ENCODE assay signal across 30 cellular contexts in genomic region chr15:66038387-66039116, GRCh38.
A peak's percentile ranks its signal among the peaks of the same experiment; 100 is the strongest.
DNase-seq lines count a peak whose midpoint lies in the region; ATAC-seq, FAIRE-seq and TF ChIP-seq lines count a peak whose summit lies in the region.
"Had no signal": no experiment of that assay in that cellular context is flagged by ENCODE, and none has a peak within 500 bp of the region (broad histone marks: within the 10 kb centered on the region; RNA-seq: fewer than 3 reads in every experiment).

No MANE protein-coding gene starts in this region.

- FAIRE-seq in K562 (lab: Jason Lieb, UNC): no peak
- FAIRE-seq: endometrium, GM12878, H54 had no signal

- peaks cover 33% of the 10 kb centered on the region for H3K27me3 Mint-ChIP-seq in nephron progenitor cell (ENCODE audit: low read depth, poor library complexity)

- no peak for TF ChIP-seq EP300 in K562 (IDR thresholded peaks at IDR 0.05; ENCODE audit: low read length)

- BruUV-seq in HCT116 (replicated peaks; lab: Mats Ljungman, UMichigan) (no TSS peak), K562 (replicated peaks; lab: Mats Ljungman, UMichigan) (no TSS peak)

- H3K27ac ChIP-seq in HCT116 (ENCODE audit: low read depth, low read length): no peak overlapping the region
- no peak overlapping the region for H3K27ac ChIP-seq in K562 (ENCODE audit: extremely low read depth, low read depth, low read length)
- H3K27ac ChIP-seq: HL-60 had no signal

- RAD21 ChIA-PET in HCT116 (lab: Charles Lee; ENCODE audit: low non-redundant PET in 1 of 2, low total read pairs in 2 of 2, uncharacterized antibody in 2 of 2, unreplicated experiment in 2 of 2): no interaction called here

- H3K27me3 ChIP-seq in HCT116 (ENCODE audit: insufficient read depth, low read length) (no peaks in the 10 kb centered on the region), K562 (ENCODE audit: control insufficient read depth in 2 of 2, insufficient read depth in 2 of 2, low read length in 2 of 2) (peaks cover 48 to 69% of the 10 kb centered on the region in 2 experiments)

- peaks cover 59% of the 10 kb centered on the region for H3K4me1 Mint-ChIP-seq in nephron progenitor cell
- H3K4me1 Mint-ChIP-seq: B cell, IgD-negative memory B cell had no signal

- H3K9ac ChIP-seq in HCT116 (ENCODE audit: low read length) (no peak overlapping the region), K562 (ENCODE audit: insufficient read depth in 1 of 2, low read depth in 2 of 2, low read length in 2 of 2) (no peak overlapping the region)

- H3K36me3 Mint-ChIP-seq in nephron progenitor cell (ENCODE audit: low read depth): no peaks in the 10 kb centered on the region
- H3K36me3 Mint-ChIP-seq: activated naive CD8-positive, alpha-beta T cell had no signal

- no peaks in the 10 kb centered on the region for H3K9me2 ChIP-seq in HCT116 (ENCODE audit: insufficient read depth)

- TF ChIP-seq POLR2A in HCT116 (IDR thresholded peaks at IDR 0.05; ENCODE audit: borderline replicate concordance, extremely low read depth, insufficient read depth, insufficient read length) (no peak), K562 (conservative IDR thresholded peaks at IDR 0.05) (no peak)

- H3K36me3 ChIP-seq in HCT116 (ENCODE audit: control insufficient read depth in 1 of 2, insufficient read depth in 2 of 2, low read length in 2 of 2) (no peaks in the 10 kb centered on the region), K562 (ENCODE audit: control insufficient read depth, insufficient read depth, low read length) (no peaks in the 10 kb centered on the region)

- peaks cover 10 to 14% of the 10 kb centered on the region in 2 experiments; a peak in 3 of 4 replicates for H3K4me1 ChIP-seq in HCT116 (ENCODE audit: control insufficient read depth in 1 of 2, insufficient read depth in 2 of 2, low read length in 2 of 2)
- no peaks in the 10 kb centered on the region for H3K4me1 ChIP-seq in K562 (replicated peaks in 1 of 2; ENCODE audit: control insufficient read depth in 2 of 2, insufficient read depth in 2 of 2, low read length in 2 of 2)

- no peaks in the 10 kb centered on the region for H3K9me1 ChIP-seq in K562 (ENCODE audit: control insufficient read depth, insufficient read depth, low read length)

- in situ Hi-C loops in K562 (cut with MboI): no loop called here

- 1% methylated on average over 8 of the region's 8 CpGs for WGBS in K562 (ENCODE audit: insufficient coverage, low coverage, missing lambda C conversion rate)

- H3K4me2 ChIP-seq in HCT116 (ENCODE audit: low read length) (peak overlapping the region; percentile 58), K562 (ENCODE audit: insufficient read depth, low read length) (no peak overlapping the region)
- H3K4me2 ChIP-seq: smooth muscle cell had no signal

- CTCF ChIA-PET in HCT116 (lab: Charles Lee) (no interaction called here), K562 (lab: Yijun Ruan, JAX; ENCODE audit: low intra/inter-chr PET ratio) (no interaction called here)

- no peak for TF ChIP-seq CTCF in HCT116 (IDR thresholded peaks at IDR 0.05 in 2 of 3, conservative IDR thresholded peaks at IDR 0.05 in 1 of 3; ENCODE audit: borderline replicate concordance in 1 of 3, insufficient read depth in 1 of 3, low read depth in 2 of 3, low read length in 2 of 3)
- no peak for TF ChIP-seq CTCF in K562 (IDR thresholded peaks at IDR 0.05 in 2 of 3, conservative IDR thresholded peaks at IDR 0.05 in 1 of 3; ENCODE audit: insufficient read depth in 2 of 3, low read depth in 1 of 3, low read length in 3 of 3)
- no peak for TF ChIP-seq CTCF in nephron progenitor cell (IDR thresholded peaks at IDR 0.05)

- H3K9me3 Mint-ChIP-seq in nephron progenitor cell: peaks cover 9% of the 10 kb centered on the region
- H3K9me3 Mint-ChIP-seq: activated T-helper 2 cell treated with anti-CD3 and anti-CD28 coated beads, Interferon-gamma antibody, Interleukin-2, Interleukin-4, amounts not matched to agents 10 μg/mL and 5 μg/mL and 100 μg/mL, durations not matched to agents 14 hours and 24 hours and 36 hours; dendritic cell treated with granulocyte-macrophage colony-stimulating factor and Interleukin-4, amounts not matched to agents 40 ng/mL and 50 ng/mL, for 4 days had no signal

- ATAC-seq in HCT116 (peak; percentile 76), K562 (no peak), esophagus mucosa (no peak)
- ATAC-seq: GM12878 had no signal

- POLR2A ChIA-PET in HCT116 (lab: Charles Lee) (no interaction called here), K562 (lab: Yijun Ruan, JAX) (interaction anchor here (1.2 kb wide), 1 partner anchor 19 kb away, joined by 3 read pairs; no protein-coding TSS in a partner anchor)

- DNase-seq in NCI-H2107 treated with DMSO at 0.1 percent for 48 hours (lab: John Stamatoyannopoulos, UW; ENCODE audit: unreplicated experiment) (peak; percentile 4), NCI-H2107 (lab: John Stamatoyannopoulos, UW) (no peak), HCT116 (ENCODE audit: low read depth, low spot score) (no peak), K562 (ENCODE audit: extremely low read depth in 1 of 4, low spot score in 3 of 4) (no peak), nephron progenitor cell (no peak), NCI-H526 (lab: John Stamatoyannopoulos, UW) (no peak), HuH-7 (ENCODE audit: low spot score) (no peak)
- DNase-seq: 8988T; activated CD4-positive, alpha-beta T cell treated with anti-CD3 and anti-CD28 coated beads, Interleukin-2, amount 50 U/mL, for 48 hours; activated CD4-positive, CD25-positive, alpha-beta regulatory T cell; activated CD8-positive, alpha-beta memory T cell treated with anti-CD3 and anti-CD28 coated beads, Interleukin-2, amount 50 U/mL, for 4 hours; aorta; central memory CD4-positive, alpha-beta T cell; DMS79 treated with DMSO at 0.1 percent for 48 hours; NCI-H1436; NCI-H748 treated with DMSO at 0.1 percent for 48 hours; stimulated activated CD4-positive, alpha-beta T cell treated with anti-CD3 and anti-CD28 coated beads, Interleukin-2, amount 100 ng/mL, for 24 hours; T1000 had no signal

- H3K27ac Mint-ChIP-seq in nephron progenitor cell: no peak overlapping the region
- H3K27ac Mint-ChIP-seq: activated naive CD8-positive, alpha-beta T cell; activated T-helper 2 cell treated with anti-CD3 and anti-CD28 coated beads, Interferon-gamma antibody, Interleukin-2, Interleukin-4, amounts not matched to agents 10 μg/mL and 5 μg/mL and 100 μg/mL, durations not matched to agents 14 hours and 24 hours and 36 hours; B cell; dendritic cell treated with granulocyte-macrophage colony-stimulating factor and Interleukin-4, amounts not matched to agents 40 ng/mL and 50 ng/mL, for 4 days; IgD-negative memory B cell; memory B cell had no signal

- peak overlapping the region in 1 of 2 experiments; percentile 22; a peak in 2 of 4 replicates for H3K4me3 ChIP-seq in HCT116 (replicated peaks in 1 of 2; ENCODE audit: low read depth in 1 of 2, low read length in 2 of 2)
- H3K4me3 ChIP-seq in K562: no peak overlapping the region
- H3K4me3 ChIP-seq: GM12878, smooth muscle cell had no signal

- H3K4me3 Mint-ChIP-seq in nephron progenitor cell: peak overlapping the region; percentile 66
- H3K4me3 Mint-ChIP-seq: activated naive CD8-positive, alpha-beta T cell; B cell; dendritic cell treated with granulocyte-macrophage colony-stimulating factor and Interleukin-4, amounts not matched to agents 40 ng/mL and 50 ng/mL, for 4 days; IgD-negative memory B cell; memory B cell had no signal

- intact Hi-C loops in HCT116 (cut with micrococcal nuclease) (no loop called here), K562 (cut with micrococcal nuclease) (no loop called here)

- TF ChIP-seq RAD21 in HCT116 (IDR thresholded peaks at IDR 0.05; ENCODE audit: low read depth): no peak
- TF ChIP-seq RAD21 in K562 (CRISPR knock-in tag; conservative IDR thresholded peaks at IDR 0.05 in 1 of 2, IDR thresholded peaks at IDR 0.05 in 1 of 2): no peak

- H3K9me3 ChIP-seq in HCT116 (ENCODE audit: control insufficient read depth in 1 of 2, insufficient read depth in 1 of 2, low read depth in 1 of 2, low read length in 2 of 2): no peaks in the 10 kb centered on the region; a peak in 1 of 4 replicates
- no peaks in the 10 kb centered on the region; the same call in 1 of the 2 replicates for H3K9me3 ChIP-seq in K562 (replicated peaks; ENCODE audit: control insufficient read depth, insufficient read depth, low read depth, low read length)

- H2AFZ ChIP-seq in HCT116 (ENCODE audit: low read depth, low read length, poor library complexity, severe bottlenecking) (no peak overlapping the region), K562 (ENCODE audit: low read depth, low read length) (no peak overlapping the region)

- no peaks in the 10 kb centered on the region for H4K20me1 ChIP-seq in HCT116 (ENCODE audit: insufficient read depth)
- H4K20me1 ChIP-seq in K562 (replicated peaks; ENCODE audit: control insufficient read depth, insufficient read depth, low read length): peaks cover 12% of the 10 kb centered on the region; the same call in 1 of the 2 replicates

- H3K79me2 ChIP-seq in HCT116 (ENCODE audit: insufficient read depth, low read length): no peaks in the 10 kb centered on the region
- no peaks in the 10 kb centered on the region for H3K79me2 ChIP-seq in K562 (ENCODE audit: control insufficient read depth, insufficient read depth, low read length)

TF ChIP-seq in HCT116, 20 proteins besides CTCF, POLR2A, EP300 and RAD21 (continues in another document):
- TF ChIP-seq FOSL1 (IDR thresholded peaks at IDR 0.05; ENCODE audit: low read depth) (no peak), SP1 (IDR thresholded peaks at IDR 0.05; ENCODE audit: low read depth) (no peak), TCF7L2 (IDR thresholded peaks at IDR 0.05; ENCODE audit: borderline replicate concordance, extremely low read depth, insufficient read depth, insufficient read length) (no peak)

TF ChIP-seq in K562, 482 proteins besides CTCF, POLR2A, EP300 and RAD21:
- TF ChIP-seq ADNP (tag; IDR thresholded peaks at IDR 0.05): peak; percentile 60; the same call in 1 of the 2 replicates
- TF ChIP-seq, protein P1, sequence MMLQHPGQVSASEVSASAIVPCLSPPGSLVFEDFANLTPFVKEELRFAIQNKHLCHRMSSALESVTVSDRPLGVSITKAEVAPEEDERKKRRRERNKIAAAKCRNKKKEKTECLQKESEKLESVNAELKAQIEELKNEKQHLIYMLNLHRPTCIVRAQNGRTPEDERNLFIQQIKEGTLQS (IDR thresholded peaks at IDR 0.05): no peak
- TF ChIP-seq, protein P1 (CRISPR knock-in tag; conservative IDR thresholded peaks at IDR 0.05): no peak
- TF ChIP-seq ZNF347 (CRISPR knock-in tag; IDR thresholded peaks at IDR 0.05; ENCODE audit: low read depth): no peak
- TF ChIP-seq NFIC (IDR thresholded peaks at IDR 0.05): peak; percentile 54; the same call in 1 of the 2 replicates
- TF ChIP-seq RCOR1 (IDR thresholded peaks at IDR 0.05; ENCODE audit: borderline replicate concordance in 1 of 2, low read depth in 2 of 2, low read length in 2 of 2): 0 out of 4 replicates have a peak, but pooled peaks of 1 of the 2 experiments have one; percentile 22
- peak; percentile 84 for TF ChIP-seq RBM25 (IDR thresholded peaks at IDR 0.05; ENCODE audit: low read depth, low read length, severe bottlenecking)
- TF ChIP-seq BCOR (IDR thresholded peaks at IDR 0.05): peak; percentile 51; the same call in 1 of the 2 replicates
